33 cellular contexts compared by ENCODE assay signal in the genomic region with DNA sequence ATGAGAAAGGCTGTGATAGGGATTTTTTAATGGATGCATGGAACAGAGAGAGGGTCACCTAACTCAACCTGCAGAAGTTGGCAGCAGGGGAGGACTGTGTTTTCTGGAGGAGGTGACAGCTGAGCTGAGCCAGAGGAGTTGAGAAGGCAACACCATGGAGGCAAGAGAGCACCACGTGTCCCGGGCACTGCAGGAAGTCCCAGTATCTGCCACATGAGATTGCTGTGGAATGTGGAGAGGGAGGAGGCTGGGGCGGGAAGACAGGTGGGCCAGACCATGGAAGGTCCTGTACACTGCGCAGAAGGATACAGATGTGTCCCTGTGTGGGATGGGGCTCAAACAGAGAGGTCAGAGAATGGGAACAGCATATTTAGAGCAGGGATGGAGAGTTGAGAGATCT. TPM values are rescaled to one million over a fixed set of nuclear protein-coding genes. Genes with fewer than 3 reads are reported as not detected.
"Had no signal": no experiment of that assay in that cellular context is flagged by ENCODE, and none has a peak within 500 bp of the region (broad histone marks: within the 10 kb centered on the region; RNA-seq: fewer than 3 reads in every experiment).

No MANE protein-coding gene starts in this region.

- ATAC-seq: activated CD4-positive, alpha-beta T cell treated with anti-CD3 and anti-CD28 coated beads for 36 hours; activated CD8-positive, alpha-beta T cell treated with anti-CD3 and anti-CD28 coated beads, Interleukin-2, amount 10 ng/mL, durations not matched to agents 7 days and 5 days; activated T-cell treated with anti-CD3 and anti-CD28 coated beads, Interleukin-2, amount 50 U/mL, for 4 hours; activated T-helper 17 cell treated with anti-CD3 and anti-CD28 coated beads, Interleukin-2, amount 50 U/mL, for 72 hours; esophagus mucosa had no signal

- H3K27ac ChIP-seq: brain microvascular endothelial cell, coronary artery, dorsolateral prefrontal cortex had no signal

- DNase-seq: activated CD4-positive, alpha-beta memory T cell treated with anti-CD3 and anti-CD28 coated beads for 36 hours; activated CD4-positive, alpha-beta T cell treated with anti-CD3 and anti-CD28 coated beads for 36 hours; activated CD4-positive, alpha-beta T cell treated with anti-CD3 and anti-CD28 coated beads, Interleukin-2, amount 10 ng/mL, durations not matched to agents 24 days and 14 days; activated CD4-positive, CD25-positive, alpha-beta regulatory T cell; activated CD4-positive, CD25-positive, alpha-beta regulatory T cell treated with anti-CD3 and anti-CD28 coated beads, Interleukin-2, amount 50 U/mL, for 72 hours; activated CD8-positive, alpha-beta T cell treated with anti-CD3 and anti-CD28 coated beads, Interleukin-2, amount 10 ng/mL, durations not matched to agents 7 days and 5 days; activated effector memory CD4-positive, alpha-beta T cell treated with Interleukin-2 at 50 U/mL for 16 hours; activated gamma-delta T cell treated with Interleukin-2 at 50 U/mL for 16 hours; activated naive CD4-positive, alpha-beta T cell treated with anti-CD3 and anti-CD28 coated beads, Interleukin-2, amount 50 U/mL, for 16 hours; activated naive CD4-positive, alpha-beta T cell treated with Interleukin-2 at 50 U/mL for 16 hours; activated T-cell treated with anti-CD3 and anti-CD28 coated beads, Interleukin-2, amount 50 U/mL, for 4 hours; amniotic stem cell; anterior cingulate cortex; brain microvascular endothelial cell; dorsolateral prefrontal cortex; effector memory CD4-positive, alpha-beta T cell; endodermal cell; foreskin fibroblast; glutamatergic neuron; T-helper 2 cell had no signal

- H3K4me3 ChIP-seq: coronary artery, dorsolateral prefrontal cortex had no signal

- H3K36me3 Mint-ChIP-seq: activated CD4-positive, alpha-beta memory T cell treated with anti-CD3 and anti-CD28 coated beads for 36 hours; activated naive CD8-positive, alpha-beta T cell had no signal

- H3K4me1 Mint-ChIP-seq: activated CD4-positive, alpha-beta T cell treated with anti-CD3 and anti-CD28 coated beads for 36 hours; activated T-helper 17 cell treated with anti-CD3 and anti-CD28 coated beads, Interleukin-2, amount 50 U/mL, for 72 hours had no signal

- H3K36me3 ChIP-seq: brain microvascular endothelial cell had no signal

- H3K9me3 Mint-ChIP-seq: activated CD4-positive, alpha-beta memory T cell treated with anti-CD3 and anti-CD28 coated beads for 36 hours; activated CD4-positive, alpha-beta T cell treated with anti-CD3 and anti-CD28 coated beads, Interleukin-2, amount 10 ng/mL, durations not matched to agents 24 days and 14 days; activated T-cell treated with anti-CD3 and anti-CD28 coated beads, Interleukin-2, amount 50 U/mL, for 4 hours; activated T-helper 17 cell treated with anti-CD3 and anti-CD28 coated beads, Interleukin-2, amount 50 U/mL, for 72 hours; central memory CD8-positive, alpha-beta T cell; dendritic cell treated with granulocyte-macrophage colony-stimulating factor and Interleukin-4, amounts not matched to agents 40 ng/mL and 50 ng/mL, for 4 days; endodermal cell had no signal

- H3K4me3 Mint-ChIP-seq: activated CD4-positive, alpha-beta memory T cell treated with anti-CD3 and anti-CD28 coated beads for 36 hours; activated CD4-positive, alpha-beta T cell treated with anti-CD3 and anti-CD28 coated beads for 36 hours; activated CD4-positive, alpha-beta T cell treated with anti-CD3 and anti-CD28 coated beads, Interleukin-2, amount 10 ng/mL, durations not matched to agents 24 days and 14 days; activated CD8-positive, alpha-beta T cell treated with anti-CD3 and anti-CD28 coated beads, Interleukin-2, amount 10 ng/mL, durations not matched to agents 7 days and 5 days; activated naive CD8-positive, alpha-beta T cell; activated T-cell treated with anti-CD3 and anti-CD28 coated beads, Interleukin-2, amount 50 U/mL, for 4 hours; activated T-helper 17 cell treated with anti-CD3 and anti-CD28 coated beads, Interleukin-2, amount 50 U/mL, for 72 hours; central memory CD8-positive, alpha-beta T cell; dendritic cell treated with granulocyte-macrophage colony-stimulating factor and Interleukin-4, amounts not matched to agents 40 ng/mL and 50 ng/mL, for 4 days; endodermal cell had no signal

- H3K27me3 ChIP-seq: dorsolateral prefrontal cortex had no signal

- H3K27ac Mint-ChIP-seq: activated CD4-positive, alpha-beta memory T cell treated with anti-CD3 and anti-CD28 coated beads for 36 hours; activated CD4-positive, alpha-beta T cell treated with anti-CD3 and anti-CD28 coated beads for 36 hours; activated CD4-positive, alpha-beta T cell treated with anti-CD3 and anti-CD28 coated beads, Interleukin-2, amount 10 ng/mL, durations not matched to agents 24 days and 14 days; activated CD8-positive, alpha-beta T cell treated with anti-CD3 and anti-CD28 coated beads, Interleukin-2, amount 10 ng/mL, durations not matched to agents 7 days and 5 days; activated naive CD8-positive, alpha-beta T cell; activated T-helper 17 cell treated with anti-CD3 and anti-CD28 coated beads, Interleukin-2, amount 50 U/mL, for 72 hours; dendritic cell treated with granulocyte-macrophage colony-stimulating factor and Interleukin-4, amounts not matched to agents 40 ng/mL and 50 ng/mL, for 4 days; endodermal cell had no signal

RNA-seq across cellular contexts. Expression of a gene that starts 15.3 kb away (rescaled TPM):
- total RNA-seq: astrocyte had no signal

RNA-seq across cellular contexts. Expression of a gene that starts 40.4 kb away (rescaled TPM):
- total RNA-seq: activated CD4-positive, alpha-beta memory T cell treated with anti-CD3 and anti-CD28 coated beads for 36 hours; activated CD4-positive, alpha-beta T cell treated with anti-CD3 and anti-CD28 coated beads, Interleukin-2, amount 10 ng/mL, durations not matched to agents 24 days and 14 days; activated CD8-positive, alpha-beta memory T cell treated with anti-CD3 and anti-CD28 coated beads for 36 hours; activated CD8-positive, alpha-beta T cell treated with anti-CD3 and anti-CD28 coated beads, Interleukin-2, amount 10 ng/mL, durations not matched to agents 7 days and 5 days; activated T-cell treated with anti-CD3 and anti-CD28 coated beads, Interleukin-2, amount 50 U/mL, for 4 hours; astrocyte; frontal cortex; T-helper 1 cell treated with Interleukin-12 subunit alpha and Interleukin-12 subunit beta and Interleukin-4 antibody, amounts not matched to agents 30 ng/mL and 1 ng/mL, for 36 hours had no signal

RNA-seq across cellular contexts. Expression of a gene that starts 45.2 kb away (rescaled TPM):
- total RNA-seq: activated CD4-positive, alpha-beta memory T cell treated with anti-CD3 and anti-CD28 coated beads for 36 hours; activated CD4-positive, alpha-beta T cell treated with anti-CD3 and anti-CD28 coated beads for 36 hours; activated CD4-positive, alpha-beta T cell treated with anti-CD3 and anti-CD28 coated beads, Interleukin-2, amount 10 ng/mL, durations not matched to agents 24 days and 14 days; activated CD8-positive, alpha-beta T cell treated with anti-CD3 and anti-CD28 coated beads, Interleukin-2, amount 10 ng/mL, durations not matched to agents 7 days and 5 days; activated T-cell treated with anti-CD3 and anti-CD28 coated beads, Interleukin-2, amount 50 U/mL, for 4 hours; astrocyte; bronchial epithelial cell; cardiac septum; epithelial cell of proximal tubule; esophagus mucosa; T-helper 1 cell treated with Interleukin-12 subunit alpha and Interleukin-12 subunit beta and Interleukin-4 antibody, amounts not matched to agents 30 ng/mL and 1 ng/mL, for 36 hours had no signal

RNA-seq across cellular contexts. Expression of a gene that starts 56.6 kb away (rescaled TPM):
- total RNA-seq: activated CD8-positive, alpha-beta T cell treated with anti-CD3 and anti-CD28 coated beads, Interleukin-2, amount 10 ng/mL, durations not matched to agents 7 days and 5 days; T-helper 1 cell treated with Interleukin-12 subunit alpha and Interleukin-12 subunit beta and Interleukin-4 antibody, amounts not matched to agents 30 ng/mL and 1 ng/mL, for 36 hours had no signal
